In the genomic region with DNA sequence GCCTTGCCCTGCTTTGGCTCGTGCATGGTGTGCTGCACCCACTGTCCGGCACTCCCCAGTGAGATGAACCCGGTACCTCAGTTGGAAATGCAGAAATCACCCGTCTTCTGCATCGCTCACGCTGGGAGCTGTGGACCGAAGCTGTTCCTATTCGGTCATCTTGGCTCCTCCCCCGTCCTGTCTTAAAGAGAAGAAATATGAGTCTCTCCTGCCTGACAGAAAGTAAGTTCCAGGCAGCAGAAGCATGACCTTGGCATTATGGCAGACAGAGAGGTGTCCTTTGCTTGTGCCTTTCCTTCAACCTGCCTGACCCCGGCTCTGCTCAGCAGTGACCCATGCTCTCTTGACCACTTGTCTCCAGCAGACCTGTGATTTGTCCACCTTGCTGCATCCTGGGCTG, we compare ENCODE assay signal across 2 cellular contexts.
A peak's percentile ranks its signal among the peaks of the same experiment; 100 is the strongest.
TF ChIP-seq lines count a peak whose summit lies in the region.

No MANE protein-coding gene starts in this region.

TF ChIP-seq in K562, 482 proteins besides CTCF, POLR2A, EP300 and RAD21 (continues in another document):
- TF ChIP-seq ZBTB12 (CRISPR knock-in tag; IDR thresholded peaks at IDR 0.05) (no peak), ZEB2 (IDR thresholded peaks at IDR 0.05) (no peak), USF2 (CRISPR knock-in tag; IDR thresholded peaks at IDR 0.05) (no peak), KLF1 (tag; IDR thresholded peaks at IDR 0.05) (no peak), GABPA (tag; conservative IDR thresholded peaks at IDR 0.05; ENCODE audit: low read depth) (no peak), TAF9B (IDR thresholded peaks at IDR 0.05; ENCODE audit: partially characterized antibody) (no peak), TSC22D4 (tag; IDR thresholded peaks at IDR 0.05) (no peak), MIER1 (IDR thresholded peaks at IDR 0.05; ENCODE audit: low read depth) (no peak), ZNF134 (CRISPR knock-in tag; conservative IDR thresholded peaks at IDR 0.05) (no peak), NR3C1 (CRISPR knock-in tag; IDR thresholded peaks at IDR 0.05) (no peak)
- TF ChIP-seq, protein P1, sequence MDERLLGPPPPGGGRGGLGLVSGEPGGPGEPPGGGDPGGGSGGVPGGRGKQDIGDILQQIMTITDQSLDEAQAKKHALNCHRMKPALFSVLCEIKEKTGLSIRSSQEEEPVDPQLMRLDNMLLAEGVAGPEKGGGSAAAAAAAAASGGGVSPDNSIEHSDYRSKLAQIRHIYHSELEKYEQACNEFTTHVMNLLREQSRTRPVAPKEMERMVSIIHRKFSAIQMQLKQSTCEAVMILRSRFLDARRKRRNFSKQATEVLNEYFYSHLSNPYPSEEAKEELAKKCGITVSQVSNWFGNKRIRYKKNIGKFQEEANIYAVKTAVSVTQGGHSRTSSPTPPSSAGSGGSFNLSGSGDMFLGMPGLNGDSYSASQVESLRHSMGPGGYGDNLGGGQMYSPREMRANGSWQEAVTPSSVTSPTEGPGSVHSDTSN (CRISPR knock-in tag; IDR thresholded peaks at IDR 0.05; ENCODE audit: low read depth): no peak
- TF ChIP-seq, protein P1 (tag; conservative IDR thresholded peaks at IDR 0.05; ENCODE audit: low read depth): peak; percentile 86

TF ChIP-seq in GM23338, 12 proteins besides CTCF, POLR2A, EP300 and RAD21:
- no peak for TF ChIP-seq JUNB (IDR thresholded peaks at IDR 0.05; ENCODE audit: unreplicated experiment)
- TF ChIP-seq ZNF331 (CRISPR knock-in tag; IDR thresholded peaks at IDR 0.05; ENCODE audit: low read depth): no peak
- no peak for TF ChIP-seq POLR2AphosphoS5 (IDR thresholded peaks at IDR 0.05; ENCODE audit: low read depth)
- TF ChIP-seq REST (IDR thresholded peaks at IDR 0.05; ENCODE audit: unreplicated experiment): no peak
- TF ChIP-seq CREB1 (CRISPR knock-in tag; IDR thresholded peaks at IDR 0.05; ENCODE audit: low read depth): no peak
- no peak for TF ChIP-seq ZNF114 (CRISPR knock-in tag; IDR thresholded peaks at IDR 0.05)
- TF ChIP-seq STAT1 (IDR thresholded peaks at IDR 0.05; ENCODE audit: unreplicated experiment): no peak
- TF ChIP-seq NANOG (IDR thresholded peaks at IDR 0.05; ENCODE audit: borderline replicate concordance): no peak
- TF ChIP-seq EZH2 (IDR thresholded peaks at IDR 0.05; ENCODE audit: low read depth, unreplicated experiment): no peak
- no peak for TF ChIP-seq EZH2phosphoT487 (IDR thresholded peaks at IDR 0.05; ENCODE audit: unreplicated experiment)
- TF ChIP-seq ZNF462 (CRISPR knock-in tag; IDR thresholded peaks at IDR 0.05): no peak
- TF ChIP-seq, protein P2, sequence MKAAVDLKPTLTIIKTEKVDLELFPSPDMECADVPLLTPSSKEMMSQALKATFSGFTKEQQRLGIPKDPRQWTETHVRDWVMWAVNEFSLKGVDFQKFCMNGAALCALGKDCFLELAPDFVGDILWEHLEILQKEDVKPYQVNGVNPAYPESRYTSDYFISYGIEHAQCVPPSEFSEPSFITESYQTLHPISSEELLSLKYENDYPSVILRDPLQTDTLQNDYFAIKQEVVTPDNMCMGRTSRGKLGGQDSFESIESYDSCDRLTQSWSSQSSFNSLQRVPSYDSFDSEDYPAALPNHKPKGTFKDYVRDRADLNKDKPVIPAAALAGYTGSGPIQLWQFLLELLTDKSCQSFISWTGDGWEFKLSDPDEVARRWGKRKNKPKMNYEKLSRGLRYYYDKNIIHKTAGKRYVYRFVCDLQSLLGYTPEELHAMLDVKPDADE (IDR thresholded peaks at IDR 0.05): no peak
